Comparison of ENCODE assay signal across 8 cellular contexts in genomic region chr15:45424429-45424828, GRCh38. TPM values are rescaled to one million over a fixed set of nuclear protein-coding genes. Genes with fewer than 3 reads are reported as not detected.
"Had no signal": no experiment of that assay in that cellular context is flagged by ENCODE, and none has a peak within 500 bp of the region (broad histone marks: within the 10 kb centered on the region; RNA-seq: fewer than 3 reads in every experiment).

No MANE protein-coding gene starts in this region.

- FAIRE-seq: HTR-8/SVneo had no signal

- H3K4me1 ChIP-seq: HAP-1 had no signal

- H3K4me3 Mint-ChIP-seq: HFFc6, IgD-negative memory B cell had no signal

- H3K4me3 ChIP-seq: GM23248, HAP-1 had no signal

- H3K9ac ChIP-seq: GM23248 had no signal

- H3K9me3 ChIP-seq: HAP-1 had no signal

- ATAC-seq: HCT116 had no signal

- H2AFZ ChIP-seq: GM23248 had no signal

- H3K9me3 Mint-ChIP-seq: HFFc6, IgD-negative memory B cell had no signal

- H3K4me1 Mint-ChIP-seq: IgD-negative memory B cell had no signal

- DNase-seq: GOT3, H7 had no signal

- H3K27ac ChIP-seq: GM23248 had no signal

RNA-seq across cellular contexts. Expression of gene GATM, which starts 46.1 kb away (rescaled TPM):
- total RNA-seq: GM23248 had no signal
- polyA plus RNA-seq: GM23248 had no signal
